Comparison of ENCODE assay signal across 13 cellular contexts in the genomic region with DNA sequence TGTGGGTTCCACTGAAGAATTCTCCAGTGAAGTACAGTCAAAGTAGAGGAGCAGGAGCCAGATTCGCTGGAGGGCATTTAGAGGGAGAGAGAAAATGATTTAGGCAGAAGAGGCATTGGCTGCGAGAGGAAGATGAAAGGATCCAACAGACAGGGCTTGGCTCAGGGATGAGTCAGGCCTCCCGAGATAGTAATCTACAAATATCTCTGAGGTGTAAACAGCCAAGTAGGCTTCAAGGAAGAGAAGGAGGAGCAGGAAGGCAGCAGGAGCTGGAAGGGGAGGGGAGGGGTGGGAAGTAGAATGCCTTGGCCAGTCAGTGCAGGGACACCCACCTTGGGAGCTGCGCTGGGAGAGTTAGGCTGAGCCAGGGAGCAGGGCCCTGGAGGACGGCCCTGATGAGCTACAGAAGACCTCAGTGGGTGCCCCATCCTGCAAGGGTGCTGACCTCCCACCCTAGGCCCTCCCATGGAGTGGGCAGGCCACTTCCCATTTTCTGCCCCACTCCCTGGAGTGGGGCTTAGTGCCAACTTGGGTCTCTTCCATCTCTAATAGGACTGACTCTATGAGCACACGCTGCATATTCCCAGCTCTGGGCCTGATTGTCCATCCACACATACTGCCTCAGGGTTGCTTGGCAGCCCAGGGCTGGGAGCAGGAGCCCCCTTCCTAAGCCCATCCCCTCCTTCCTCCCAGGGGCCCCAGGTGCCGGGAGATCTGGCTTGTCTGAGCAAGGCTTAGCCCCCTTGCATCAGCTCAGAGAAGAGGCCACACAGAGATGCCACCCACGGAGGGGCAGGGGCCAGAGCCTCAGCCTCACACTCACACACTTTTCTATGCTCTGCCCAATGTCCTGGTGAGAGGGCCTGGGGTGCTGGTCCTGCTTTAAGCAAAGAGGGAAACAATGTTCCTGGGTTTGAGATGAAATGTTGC. TPM values are rescaled to one million over a fixed set of nuclear protein-coding genes. Genes with fewer than 3 reads are reported as not detected.
A peak's percentile ranks its signal among the peaks of the same experiment; 100 is the strongest.
DNase-seq lines count a peak whose midpoint lies in the region; ATAC-seq and TF ChIP-seq lines count a peak whose summit lies in the region.
"Had no signal": no experiment of that assay in that cellular context is flagged by ENCODE, and none has a peak within 500 bp of the region (broad histone marks: within the 10 kb centered on the region; RNA-seq: fewer than 3 reads in every experiment).

No MANE protein-coding gene starts in this region.

- no peak overlapping the region for H3K4me3 ChIP-seq in Panc1 (ENCODE audit: low read depth in 2 of 2, low read length in 2 of 2)
- H3K4me3 ChIP-seq: GM12878 had no signal

- in situ Hi-C loops in Panc1 (cut with HindIII; ENCODE audit: low pct_unique_long_range_greater_than_20kb, low sequenced_read_pairs): no loop called here

- CTCF ChIA-PET in Panc1 (lab: Charles Lee): no interaction called here

- intact Hi-C loops in Panc1 (cut with micrococcal nuclease; ENCODE audit: unreplicated experiment): no loop called here
- intact Hi-C loops in posterior vena cava (cut with DNase I): no loop called here

- peak; percentile 53; the same call in 1 of the 2 replicates for ATAC-seq in Panc1
- ATAC-seq in esophagus mucosa: peak; percentile 66
- no peak for ATAC-seq in left lobe of liver
- ATAC-seq in HG02763 (IDR thresholded peaks at IDR 0.05; ENCODE audit: unreplicated experiment): no peak
- ATAC-seq: GM12878; naive thymus-derived CD4-positive, alpha-beta T cell had no signal

- H3K27me3 ChIP-seq in Panc1 (ENCODE audit: control insufficient read depth, insufficient read depth, low read length): no peaks in the 10 kb centered on the region

- H3K36me3 ChIP-seq in Panc1 (ENCODE audit: control insufficient read depth, insufficient read depth, low read length): no peaks in the 10 kb centered on the region

- POLR2A ChIA-PET in Panc1 (lab: Charles Lee): no interaction called here

- TF ChIP-seq CTCF in Panc1 (IDR thresholded peaks at IDR 0.05): no peak

- BruUV-seq in Panc1 (replicated peaks; lab: Mats Ljungman, UMichigan): no TSS peak

- no peaks in the 10 kb centered on the region for H3K9me3 ChIP-seq in Panc1 (ENCODE audit: control insufficient read depth, insufficient read depth, low read depth, low read length)

- H3K4me1 ChIP-seq in Panc1 (ENCODE audit: control insufficient read depth, insufficient read depth, low read length): no peaks in the 10 kb centered on the region

- H3K27ac ChIP-seq in Panc1 (ENCODE audit: low read length): no peak overlapping the region

- DNase-seq in ELR (ENCODE audit: low read depth): peak; percentile 86
- no peak for DNase-seq in Panc1 (ENCODE audit: low read depth, low spot score)
- peak; percentile 62 for DNase-seq in posterior vena cava (ENCODE audit: low spot score)
- no peak for DNase-seq in left lobe of liver (ENCODE audit: low spot score)
- DNase-seq in NCI-H345 (lab: John Stamatoyannopoulos, UW): no peak
- no peak for DNase-seq in T-helper 2 cell
- DNase-seq: activated CD4-positive, alpha-beta T cell treated with anti-CD3 and anti-CD28 coated beads, Interleukin-2, amount 50 U/mL, for 48 hours; activated naive CD4-positive, alpha-beta T cell treated with anti-CD3 and anti-CD28 coated beads, Interleukin-2, amount 50 U/mL, for 16 hours; CD8-positive, alpha-beta memory T cell; naive thymus-derived CD4-positive, alpha-beta T cell had no signal

RNA-seq across cellular contexts. Expression of a gene that starts 55.3 kb away (rescaled TPM):
- total RNA-seq in Panc1 (2021; ENCODE audit: unreplicated experiment) (11.8 TPM), esophagus mucosa (10.6 TPM), posterior vena cava (10 to 100 TPM; 21.8 to 27.5 TPM), left lobe of liver (4.9 TPM)
- 12.2 TPM for polyA plus RNA-seq in Panc1 (2012; ENCODE audit: insufficient read length)

Comparison
In these comparisons a context has a peak if more than half of its experiments do, and no peak if none do; other contexts are left out.
1. DNase-seq: peak in ELR (single experiment) and posterior vena cava (single experiment); none in Panc1 (single experiment), left lobe of liver (single experiment), NCI-H345 (single experiment) and T-helper 2 cell (0 of 5).
2. ATAC-seq: peak in Panc1 (single experiment) and esophagus mucosa (single experiment); none in left lobe of liver (single experiment) and HG02763 (single experiment).